Comparison of ENCODE assay signal across 12 cellular contexts in genomic region chr2:74908763-74909444, GRCh38. TPM values are rescaled to one million over a fixed set of nuclear protein-coding genes. Genes with fewer than 3 reads are reported as not detected.
DNase-seq lines count a peak whose midpoint lies in the region; ATAC-seq and TF ChIP-seq lines count a peak whose summit lies in the region.
"Had no signal": no experiment of that assay in that cellular context is flagged by ENCODE, and none has a peak within 500 bp of the region (broad histone marks: within the 10 kb centered on the region; RNA-seq: fewer than 3 reads in every experiment).

No MANE protein-coding gene starts in this region.

- H2BK120ac ChIP-seq in neuronal stem cell (ENCODE audit: low read depth, low read length): no peak overlapping the region

- H2AFZ ChIP-seq in neuronal stem cell (ENCODE audit: low read length): no peak overlapping the region

- peaks cover 7 to 22% (median 7%) of the 10 kb centered on the region in 3 donors for H3K27me3 Mint-ChIP-seq in immature natural killer cell (ENCODE audit: low read depth in 3 of 3)

- peaks cover 0 to 2% of the 10 kb centered on the region in 2 donors for H3K9me3 ChIP-seq in neuronal stem cell (replicated peaks in 1 of 2; ENCODE audit: control insufficient read depth in 2 of 2, insufficient read depth in 1 of 2, low read depth in 1 of 2, low read length in 2 of 2)

- no peak overlapping the region for H2BK5ac ChIP-seq in neuronal stem cell (ENCODE audit: low read length)

- CTCF ChIA-PET in BJ (lab: Yijun Ruan, JAX): interaction anchor here (0.6 to 0.8 kb wide), 3 partner anchors 9 to 459 kb away, joined by 3 to 4 read pairs (median 3); no protein-coding TSS in a partner anchor

- peak overlapping the region; percentile 10 for H3K4me3 ChIP-seq in BJ (ENCODE audit: low read depth, low read length)
- peak overlapping the region; percentile 7 for H3K4me3 ChIP-seq in fibroblast of mammary gland (ENCODE audit: control insufficient read depth, low read depth, low read length)
- no peak overlapping the region for H3K4me3 ChIP-seq in neuronal stem cell (ENCODE audit: low read length in 2 of 2)

- TF ChIP-seq CTCF in BJ (IDR thresholded peaks at IDR 0.05; ENCODE audit: insufficient read depth, low read depth, low read length) (no peak), fibroblast of mammary gland (conservative IDR thresholded peaks at IDR 0.05; ENCODE audit: control insufficient read depth, insufficient read depth, low read depth, low read length) (no peak)

- no peak for DNase-seq in BJ (ENCODE audit: low read depth)
- DNase-seq in NCI-H526 (lab: John Stamatoyannopoulos, UW): peak; percentile 23 to 46
- DNase-seq in fibroblast of mammary gland (ENCODE audit: low read depth): no peak
- no peak for DNase-seq in neuronal stem cell (ENCODE audit: low spot score)
- no peak for DNase-seq in immature natural killer cell
- no peak for DNase-seq in SHP77 (lab: John Stamatoyannopoulos, UW)
- no peak for DNase-seq in iPS-NIHi11 (ENCODE audit: low spot score)
- DNase-seq: activated CD4-positive, CD25-positive, alpha-beta regulatory T cell; NCI-H1694 treated with DMSO at 0.1 percent for 48 hours; stimulated activated CD4-positive, alpha-beta T cell treated with anti-CD3 and anti-CD28 coated beads, Interleukin-12 subunit alpha, Interleukin-12 subunit beta, amount 100 ng/mL, for 4 hours had no signal

- H3K36me3 ChIP-seq in BJ (ENCODE audit: control insufficient read depth, insufficient read depth, low read length) (no peaks in the 10 kb centered on the region), neuronal stem cell (replicated peaks in 1 of 2; ENCODE audit: control insufficient read depth in 2 of 2, insufficient read depth in 2 of 2, low read length in 2 of 2) (no peaks in the 10 kb centered on the region)

- H3K4ac ChIP-seq in neuronal stem cell (ENCODE audit: low read length): no peak overlapping the region

- H3K4me1 ChIP-seq in neuronal stem cell (ENCODE audit: control insufficient read depth in 2 of 2, insufficient read depth in 1 of 2, low read depth in 1 of 2, low read length in 2 of 2): peaks cover 0 to 4% of the 10 kb centered on the region in 2 donors

- H2BK12ac ChIP-seq in neuronal stem cell (ENCODE audit: low read length): no peak overlapping the region

- peaks cover 0 to 2% of the 10 kb centered on the region in 2 donors for H3K4me1 Mint-ChIP-seq in immature natural killer cell
- H3K4me1 Mint-ChIP-seq: activated T-helper 17 cell treated with anti-CD3 and anti-CD28 coated beads, Interleukin-2, amount 50 U/mL, for 72 hours had no signal

- peak overlapping the region; percentile 43 for H3K4me2 ChIP-seq in neuronal stem cell (ENCODE audit: insufficient read depth, low read length, poor library complexity, severe bottlenecking)

- H3K27me3 ChIP-seq in BJ (ENCODE audit: control insufficient read depth, insufficient read depth, low read length): no peaks in the 10 kb centered on the region
- peaks cover 0 to 9% (median 8%) of the 10 kb centered on the region in 3 experiments for H3K27me3 ChIP-seq in neuronal stem cell (ENCODE audit: control insufficient read depth in 3 of 3, insufficient read depth in 3 of 3, low read depth in 1 of 3, low read length in 3 of 3)

- H3K36me3 Mint-ChIP-seq in immature natural killer cell: peaks cover 0 to 4% (median 3%) of the 10 kb centered on the region in 3 donors

- no peak for ATAC-seq in GM19351 (IDR thresholded peaks at IDR 0.05; ENCODE audit: unreplicated experiment)
- ATAC-seq: activated T-helper 17 cell treated with anti-CD3 and anti-CD28 coated beads, Interleukin-2, amount 50 U/mL, for 72 hours had no signal

- POLR2A ChIA-PET in BJ (lab: Charles Lee): no interaction called here

- WGBS in neuronal stem cell (ENCODE audit: extremely low coverage in 2 of 2, insufficient read length in 2 of 2, insufficient replicate concordance in 1 of 2), 2 donors: no CpG with 5 or more reads among the region's 30 CpGs

- H2BK15ac ChIP-seq in neuronal stem cell (ENCODE audit: low read length): no peak overlapping the region

- no peak overlapping the region for H4K91ac ChIP-seq in neuronal stem cell (ENCODE audit: low read depth, low read length, poor library complexity)

- no peak overlapping the region for H4K8ac ChIP-seq in neuronal stem cell (ENCODE audit: low read depth, low read length)

- H3K27ac ChIP-seq in neuronal stem cell (replicated peaks; ENCODE audit: low read length): no peak overlapping the region

- H3K9ac ChIP-seq in neuronal stem cell (ENCODE audit: low read depth, low read length, poor library complexity): no peak overlapping the region

- no peaks in the 10 kb centered on the region for H3K9me3 Mint-ChIP-seq in immature natural killer cell
- H3K9me3 Mint-ChIP-seq: activated T-helper 17 cell treated with anti-CD3 and anti-CD28 coated beads, Interleukin-2, amount 50 U/mL, for 72 hours had no signal

- no peak overlapping the region for H3K23ac ChIP-seq in neuronal stem cell (ENCODE audit: low read depth, low read length, poor library complexity)

- H3K4me3 Mint-ChIP-seq in immature natural killer cell: no peak overlapping the region
- H3K4me3 Mint-ChIP-seq: activated T-helper 17 cell treated with anti-CD3 and anti-CD28 coated beads, Interleukin-2, amount 50 U/mL, for 72 hours had no signal

- H3K27ac Mint-ChIP-seq in immature natural killer cell: no peak overlapping the region
- H3K27ac Mint-ChIP-seq: activated T-helper 17 cell treated with anti-CD3 and anti-CD28 coated beads, Interleukin-2, amount 50 U/mL, for 72 hours had no signal

- H3K79me1 ChIP-seq in neuronal stem cell (ENCODE audit: low read depth, low read length): no peaks in the 10 kb centered on the region

- peak overlapping the region; percentile 81 for H3K18ac ChIP-seq in neuronal stem cell (ENCODE audit: low read length)

- H2AK5ac ChIP-seq in neuronal stem cell (ENCODE audit: low read depth, low read length): no peak overlapping the region

- no peak overlapping the region for H3K14ac ChIP-seq in neuronal stem cell (ENCODE audit: low read length)

RNA-seq across cellular contexts. Expression of gene POLE4, which starts 49.5 kb away (rescaled TPM):
- polyA plus RNA-seq in BJ (2011; rRNA removed) (32.2 and 54.0 TPM in 2 replicates), immature natural killer cell (100 to 1,000 TPM in 1 of 3 donors, 10 to 100 TPM in 2; 92.2 to 181 (median 98.5) TPM)
- 5.3 and 13.3 TPM in 2 replicates for polyA minus RNA-seq in BJ (2011; rRNA and poly(A)+ RNA removed)
- 19.0 TPM for polyA plus RNA-seq in neuronal stem cell (2013, experiment 1 of 2)
- polyA plus RNA-seq in neuronal stem cell (2013, experiment 2 of 2): 17.4 TPM

Comparison
In these comparisons a context has a peak if more than half of its experiments do, and no peak if none do; other contexts are left out.
1. DNase-seq: peak in NCI-H526 (2 of 2); none in BJ (single experiment), fibroblast of mammary gland (single experiment), neuronal stem cell (single experiment), immature natural killer cell (0 of 3), SHP77 (0 of 2) and iPS-NIHi11 (single experiment).
2. H3K4me3 ChIP-seq: peak in BJ (single experiment) and fibroblast of mammary gland (single experiment); none in neuronal stem cell (0 of 2).